ENCODE assay signal across 1 cellular context in the genomic region with DNA sequence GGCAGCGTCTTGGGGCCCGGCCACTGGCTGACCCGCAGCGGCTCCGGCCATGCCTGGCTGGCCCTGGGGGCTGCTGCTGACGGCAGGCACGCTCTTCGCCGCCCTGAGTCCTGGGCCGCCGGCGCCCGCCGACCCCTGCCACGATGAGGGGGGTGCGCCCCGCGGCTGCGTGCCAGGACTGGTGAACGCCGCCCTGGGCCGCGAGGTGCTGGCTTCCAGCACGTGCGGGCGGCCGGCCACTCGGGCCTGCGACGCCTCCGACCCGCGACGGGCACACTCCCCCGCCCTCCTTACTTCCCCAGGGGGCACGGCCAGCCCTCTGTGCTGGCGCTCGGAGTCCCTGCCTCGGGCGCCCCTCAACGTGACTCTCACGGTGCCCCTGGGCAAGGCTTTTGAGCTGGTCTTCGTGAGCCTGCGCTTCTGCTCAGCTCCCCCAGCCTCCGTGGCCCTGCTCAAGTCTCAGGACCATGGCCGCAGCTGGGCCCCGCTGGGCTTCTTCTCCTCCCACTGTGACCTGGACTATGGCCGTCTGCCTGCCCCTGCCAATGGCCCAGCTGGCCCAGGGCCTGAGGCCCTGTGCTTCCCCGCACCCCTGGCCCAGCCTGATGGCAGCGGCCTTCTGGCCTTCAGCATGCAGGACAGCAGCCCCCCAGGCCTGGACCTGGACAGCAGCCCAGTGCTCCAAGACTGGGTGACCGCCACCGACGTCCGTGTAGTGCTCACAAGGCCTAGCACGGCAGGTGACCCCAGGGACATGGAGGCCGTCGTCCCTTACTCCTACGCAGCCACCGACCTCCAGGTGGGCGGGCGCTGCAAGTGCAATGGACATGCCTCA.
TF ChIP-seq lines count a peak whose summit lies in the region.

No MANE protein-coding gene starts in this region.

TF ChIP-seq in HepG2, 621 proteins besides CTCF, POLR2A, EP300 and RAD21 (continued from another document and continues in another):
- TF ChIP-seq, protein P1, sequence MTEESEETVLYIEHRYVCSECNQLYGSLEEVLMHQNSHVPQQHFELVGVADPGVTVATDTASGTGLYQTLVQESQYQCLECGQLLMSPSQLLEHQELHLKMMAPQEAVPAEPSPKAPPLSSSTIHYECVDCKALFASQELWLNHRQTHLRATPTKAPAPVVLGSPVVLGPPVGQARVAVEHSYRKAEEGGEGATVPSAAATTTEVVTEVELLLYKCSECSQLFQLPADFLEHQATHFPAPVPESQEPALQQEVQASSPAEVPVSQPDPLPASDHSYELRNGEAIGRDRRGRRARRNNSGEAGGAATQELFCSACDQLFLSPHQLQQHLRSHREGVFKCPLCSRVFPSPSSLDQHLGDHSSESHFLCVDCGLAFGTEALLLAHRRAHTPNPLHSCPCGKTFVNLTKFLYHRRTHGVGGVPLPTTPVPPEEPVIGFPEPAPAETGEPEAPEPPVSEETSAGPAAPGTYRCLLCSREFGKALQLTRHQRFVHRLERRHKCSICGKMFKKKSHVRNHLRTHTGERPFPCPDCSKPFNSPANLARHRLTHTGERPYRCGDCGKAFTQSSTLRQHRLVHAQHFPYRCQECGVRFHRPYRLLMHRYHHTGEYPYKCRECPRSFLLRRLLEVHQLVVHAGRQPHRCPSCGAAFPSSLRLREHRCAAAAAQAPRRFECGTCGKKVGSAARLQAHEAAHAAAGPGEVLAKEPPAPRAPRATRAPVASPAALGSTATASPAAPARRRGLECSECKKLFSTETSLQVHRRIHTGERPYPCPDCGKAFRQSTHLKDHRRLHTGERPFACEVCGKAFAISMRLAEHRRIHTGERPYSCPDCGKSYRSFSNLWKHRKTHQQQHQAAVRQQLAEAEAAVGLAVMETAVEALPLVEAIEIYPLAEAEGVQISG (CRISPR knock-in tag; IDR thresholded peaks at IDR 0.05) = peak; percentile 43
- TF ChIP-seq ZNF224 (CRISPR knock-in tag; IDR thresholded peaks at IDR 0.05) (no peak), ZEB1 (IDR thresholded peaks at IDR 0.05; ENCODE audit: insufficient replicate concordance, low read depth) (no peak), EHMT2 (IDR thresholded peaks at IDR 0.05; ENCODE audit: borderline replicate concordance, low read depth, low read length) (no peak), TCF7 (IDR thresholded peaks at IDR 0.05; ENCODE audit: low read depth) (no peak), SYNCRIP (IDR thresholded peaks at IDR 0.05; ENCODE audit: insufficient read depth, low read depth, low read length) (no peak), ARNT (IDR thresholded peaks at IDR 0.05) (no peak), ZFP41 (CRISPR knock-in tag; IDR thresholded peaks at IDR 0.05; ENCODE audit: borderline replicate concordance) (peak; percentile 39; the same call in 1 of the 2 replicates), HOXA3 (CRISPR knock-in tag; IDR thresholded peaks at IDR 0.05) (peak; percentile 55; the same call in 1 of the 2 replicates), HES4 (CRISPR knock-in tag; IDR thresholded peaks at IDR 0.05; ENCODE audit: borderline replicate concordance) (peak; percentile 23), NR2F1 (CRISPR knock-in tag; IDR thresholded peaks at IDR 0.05) (no peak), SALL1 (CRISPR knock-in tag; IDR thresholded peaks at IDR 0.05) (peak; percentile 66), HNF4A (CRISPR knock-in tag; IDR thresholded peaks at IDR 0.05) (peak; percentile 73), ZFP36L1 (CRISPR knock-in tag; IDR thresholded peaks at IDR 0.05) (0 out of 2 replicates have a peak, but pooled peaks have one; percentile 32), ARNT2 (CRISPR knock-in tag; IDR thresholded peaks at IDR 0.05; ENCODE audit: low read depth) (0 out of 2 replicates have a peak, but pooled peaks have one; percentile 65), HOXA7 (CRISPR knock-in tag; IDR thresholded peaks at IDR 0.05) (no peak), POLR2G (IDR thresholded peaks at IDR 0.05; ENCODE audit: low read depth, low read length) (peak; percentile 42; the same call in 1 of the 2 replicates), ZNF670 (CRISPR knock-in tag; IDR thresholded peaks at IDR 0.05; ENCODE audit: borderline replicate concordance) (no peak), CHCHD3 (CRISPR knock-in tag; IDR thresholded peaks at IDR 0.05) (peak; percentile 48; the same call in 1 of the 2 replicates), KLF13 (CRISPR knock-in tag; IDR thresholded peaks at IDR 0.05) (no peak), ZNF234 (CRISPR knock-in tag; conservative IDR thresholded peaks at IDR 0.05) (0 out of 2 replicates have a peak, but pooled peaks have one; percentile 20), NR2F6 (IDR thresholded peaks at IDR 0.05) (no peak; the same call in 1 of the 2 replicates), NR2F6 (CRISPR knock-in tag; IDR thresholded peaks at IDR 0.05) (peak; percentile 42; the same call in 1 of the 2 replicates), KAT8 (CRISPR knock-in tag; IDR thresholded peaks at IDR 0.05) (peak; percentile 41; the same call in 1 of the 2 replicates), KLF6 (CRISPR knock-in tag; IDR thresholded peaks at IDR 0.05) (0 out of 2 replicates have a peak, but pooled peaks have one; percentile 27), SP5 (CRISPR knock-in tag; IDR thresholded peaks at IDR 0.05; ENCODE audit: borderline replicate concordance, low read depth) (peak; percentile 82), ZMYM2 (CRISPR knock-in tag; IDR thresholded peaks at IDR 0.05) (no peak)
- TF ChIP-seq, protein P2, sequence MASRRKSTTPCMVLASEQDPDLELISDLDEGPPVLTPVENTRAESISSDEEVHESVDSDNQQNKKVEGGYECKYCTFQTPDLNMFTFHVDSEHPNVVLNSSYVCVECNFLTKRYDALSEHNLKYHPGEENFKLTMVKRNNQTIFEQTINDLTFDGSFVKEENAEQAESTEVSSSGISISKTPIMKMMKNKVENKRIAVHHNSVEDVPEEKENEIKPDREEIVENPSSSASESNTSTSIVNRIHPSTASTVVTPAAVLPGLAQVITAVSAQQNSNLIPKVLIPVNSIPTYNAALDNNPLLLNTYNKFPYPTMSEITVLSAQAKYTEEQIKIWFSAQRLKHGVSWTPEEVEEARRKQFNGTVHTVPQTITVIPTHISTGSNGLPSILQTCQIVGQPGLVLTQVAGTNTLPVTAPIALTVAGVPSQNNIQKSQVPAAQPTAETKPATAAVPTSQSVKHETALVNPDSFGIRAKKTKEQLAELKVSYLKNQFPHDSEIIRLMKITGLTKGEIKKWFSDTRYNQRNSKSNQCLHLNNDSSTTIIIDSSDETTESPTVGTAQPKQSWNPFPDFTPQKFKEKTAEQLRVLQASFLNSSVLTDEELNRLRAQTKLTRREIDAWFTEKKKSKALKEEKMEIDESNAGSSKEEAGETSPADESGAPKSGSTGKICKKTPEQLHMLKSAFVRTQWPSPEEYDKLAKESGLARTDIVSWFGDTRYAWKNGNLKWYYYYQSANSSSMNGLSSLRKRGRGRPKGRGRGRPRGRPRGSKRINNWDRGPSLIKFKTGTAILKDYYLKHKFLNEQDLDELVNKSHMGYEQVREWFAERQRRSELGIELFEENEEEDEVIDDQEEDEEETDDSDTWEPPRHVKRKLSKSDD (CRISPR knock-in tag; IDR thresholded peaks at IDR 0.05; ENCODE audit: low read depth) = 0 out of 2 replicates have a peak, but pooled peaks have one; percentile 54
- TF ChIP-seq, protein P3, sequence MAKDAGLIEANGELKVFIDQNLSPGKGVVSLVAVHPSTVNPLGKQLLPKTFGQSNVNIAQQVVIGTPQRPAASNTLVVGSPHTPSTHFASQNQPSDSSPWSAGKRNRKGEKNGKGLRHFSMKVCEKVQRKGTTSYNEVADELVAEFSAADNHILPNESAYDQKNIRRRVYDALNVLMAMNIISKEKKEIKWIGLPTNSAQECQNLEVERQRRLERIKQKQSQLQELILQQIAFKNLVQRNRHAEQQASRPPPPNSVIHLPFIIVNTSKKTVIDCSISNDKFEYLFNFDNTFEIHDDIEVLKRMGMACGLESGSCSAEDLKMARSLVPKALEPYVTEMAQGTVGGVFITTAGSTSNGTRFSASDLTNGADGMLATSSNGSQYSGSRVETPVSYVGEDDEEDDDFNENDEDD (CRISPR knock-in tag; IDR thresholded peaks at IDR 0.05; ENCODE audit: borderline replicate concordance) = peak; percentile 72; the same call in 1 of the 2 replicates
- TF ChIP-seq, protein P4, sequence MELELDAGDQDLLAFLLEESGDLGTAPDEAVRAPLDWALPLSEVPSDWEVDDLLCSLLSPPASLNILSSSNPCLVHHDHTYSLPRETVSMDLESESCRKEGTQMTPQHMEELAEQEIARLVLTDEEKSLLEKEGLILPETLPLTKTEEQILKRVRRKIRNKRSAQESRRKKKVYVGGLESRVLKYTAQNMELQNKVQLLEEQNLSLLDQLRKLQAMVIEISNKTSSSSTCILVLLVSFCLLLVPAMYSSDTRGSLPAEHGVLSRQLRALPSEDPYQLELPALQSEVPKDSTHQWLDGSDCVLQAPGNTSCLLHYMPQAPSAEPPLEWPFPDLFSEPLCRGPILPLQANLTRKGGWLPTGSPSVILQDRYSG (CRISPR knock-in tag; IDR thresholded peaks at IDR 0.05) = 0 out of 2 replicates have a peak, but pooled peaks have one; percentile 68
- TF ChIP-seq, protein P5, sequence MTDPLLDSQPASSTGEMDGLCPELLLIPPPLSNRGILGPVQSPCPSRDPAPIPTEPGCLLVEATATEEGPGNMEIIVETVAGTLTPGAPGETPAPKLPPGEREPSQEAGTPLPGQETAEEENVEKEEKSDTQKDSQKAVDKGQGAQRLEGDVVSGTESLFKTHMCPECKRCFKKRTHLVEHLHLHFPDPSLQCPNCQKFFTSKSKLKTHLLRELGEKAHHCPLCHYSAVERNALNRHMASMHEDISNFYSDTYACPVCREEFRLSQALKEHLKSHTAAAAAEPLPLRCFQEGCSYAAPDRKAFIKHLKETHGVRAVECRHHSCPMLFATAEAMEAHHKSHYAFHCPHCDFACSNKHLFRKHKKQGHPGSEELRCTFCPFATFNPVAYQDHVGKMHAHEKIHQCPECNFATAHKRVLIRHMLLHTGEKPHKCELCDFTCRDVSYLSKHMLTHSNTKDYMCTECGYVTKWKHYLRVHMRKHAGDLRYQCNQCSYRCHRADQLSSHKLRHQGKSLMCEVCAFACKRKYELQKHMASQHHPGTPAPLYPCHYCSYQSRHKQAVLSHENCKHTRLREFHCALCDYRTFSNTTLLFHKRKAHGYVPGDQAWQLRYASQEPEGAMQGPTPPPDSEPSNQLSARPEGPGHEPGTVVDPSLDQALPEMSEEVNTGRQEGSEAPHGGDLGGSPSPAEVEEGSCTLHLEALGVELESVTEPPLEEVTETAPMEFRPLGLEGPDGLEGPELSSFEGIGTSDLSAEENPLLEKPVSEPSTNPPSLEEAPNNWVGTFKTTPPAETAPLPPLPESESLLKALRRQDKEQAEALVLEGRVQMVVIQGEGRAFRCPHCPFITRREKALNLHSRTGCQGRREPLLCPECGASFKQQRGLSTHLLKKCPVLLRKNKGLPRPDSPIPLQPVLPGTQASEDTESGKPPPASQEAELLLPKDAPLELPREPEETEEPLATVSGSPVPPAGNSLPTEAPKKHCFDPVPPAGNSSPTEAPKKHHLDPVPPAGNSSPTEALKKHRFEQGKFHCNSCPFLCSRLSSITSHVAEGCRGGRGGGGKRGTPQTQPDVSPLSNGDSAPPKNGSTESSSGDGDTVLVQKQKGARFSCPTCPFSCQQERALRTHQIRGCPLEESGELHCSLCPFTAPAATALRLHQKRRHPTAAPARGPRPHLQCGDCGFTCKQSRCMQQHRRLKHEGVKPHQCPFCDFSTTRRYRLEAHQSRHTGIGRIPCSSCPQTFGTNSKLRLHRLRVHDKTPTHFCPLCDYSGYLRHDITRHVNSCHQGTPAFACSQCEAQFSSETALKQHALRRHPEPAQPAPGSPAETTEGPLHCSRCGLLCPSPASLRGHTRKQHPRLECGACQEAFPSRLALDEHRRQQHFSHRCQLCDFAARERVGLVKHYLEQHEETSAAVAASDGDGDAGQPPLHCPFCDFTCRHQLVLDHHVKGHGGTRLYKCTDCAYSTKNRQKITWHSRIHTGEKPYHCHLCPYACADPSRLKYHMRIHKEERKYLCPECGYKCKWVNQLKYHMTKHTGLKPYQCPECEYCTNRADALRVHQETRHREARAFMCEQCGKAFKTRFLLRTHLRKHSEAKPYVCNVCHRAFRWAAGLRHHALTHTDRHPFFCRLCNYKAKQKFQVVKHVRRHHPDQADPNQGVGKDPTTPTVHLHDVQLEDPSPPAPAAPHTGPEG (CRISPR knock-in tag; IDR thresholded peaks at IDR 0.05) = peak; percentile 57
- TF ChIP-seq, protein P6, sequence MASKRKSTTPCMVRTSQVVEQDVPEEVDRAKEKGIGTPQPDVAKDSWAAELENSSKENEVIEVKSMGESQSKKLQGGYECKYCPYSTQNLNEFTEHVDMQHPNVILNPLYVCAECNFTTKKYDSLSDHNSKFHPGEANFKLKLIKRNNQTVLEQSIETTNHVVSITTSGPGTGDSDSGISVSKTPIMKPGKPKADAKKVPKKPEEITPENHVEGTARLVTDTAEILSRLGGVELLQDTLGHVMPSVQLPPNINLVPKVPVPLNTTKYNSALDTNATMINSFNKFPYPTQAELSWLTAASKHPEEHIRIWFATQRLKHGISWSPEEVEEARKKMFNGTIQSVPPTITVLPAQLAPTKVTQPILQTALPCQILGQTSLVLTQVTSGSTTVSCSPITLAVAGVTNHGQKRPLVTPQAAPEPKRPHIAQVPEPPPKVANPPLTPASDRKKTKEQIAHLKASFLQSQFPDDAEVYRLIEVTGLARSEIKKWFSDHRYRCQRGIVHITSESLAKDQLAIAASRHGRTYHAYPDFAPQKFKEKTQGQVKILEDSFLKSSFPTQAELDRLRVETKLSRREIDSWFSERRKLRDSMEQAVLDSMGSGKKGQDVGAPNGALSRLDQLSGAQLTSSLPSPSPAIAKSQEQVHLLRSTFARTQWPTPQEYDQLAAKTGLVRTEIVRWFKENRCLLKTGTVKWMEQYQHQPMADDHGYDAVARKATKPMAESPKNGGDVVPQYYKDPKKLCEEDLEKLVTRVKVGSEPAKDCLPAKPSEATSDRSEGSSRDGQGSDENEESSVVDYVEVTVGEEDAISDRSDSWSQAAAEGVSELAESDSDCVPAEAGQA (IDR thresholded peaks at IDR 0.05; ENCODE audit: low read depth) = peak; percentile 33
- TF ChIP-seq, protein P6 (CRISPR knock-in tag; IDR thresholded peaks at IDR 0.05; ENCODE audit: borderline replicate concordance) = 0 out of 2 replicates have a peak, but pooled peaks have one; percentile 72
- TF ChIP-seq, protein P7, sequence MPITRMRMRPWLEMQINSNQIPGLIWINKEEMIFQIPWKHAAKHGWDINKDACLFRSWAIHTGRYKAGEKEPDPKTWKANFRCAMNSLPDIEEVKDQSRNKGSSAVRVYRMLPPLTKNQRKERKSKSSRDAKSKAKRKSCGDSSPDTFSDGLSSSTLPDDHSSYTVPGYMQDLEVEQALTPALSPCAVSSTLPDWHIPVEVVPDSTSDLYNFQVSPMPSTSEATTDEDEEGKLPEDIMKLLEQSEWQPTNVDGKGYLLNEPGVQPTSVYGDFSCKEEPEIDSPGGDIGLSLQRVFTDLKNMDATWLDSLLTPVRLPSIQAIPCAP (CRISPR knock-in tag; IDR thresholded peaks at IDR 0.05; ENCODE audit: low read depth) = no peak
